21 cellular contexts compared by ENCODE assay signal in genomic region chr12:109638735-109639134, GRCh38.
DNase-seq lines count a peak whose midpoint lies in the region; ATAC-seq, FAIRE-seq and TF ChIP-seq lines count a peak whose summit lies in the region.
"Had no signal": no experiment of that assay in that cellular context is flagged by ENCODE, and none has a peak within 500 bp of the region (broad histone marks: within the 10 kb centered on the region; RNA-seq: fewer than 3 reads in every experiment).

No MANE protein-coding gene starts in this region.

- no peak overlapping the region for H2BK5ac ChIP-seq in H1 (ENCODE audit: low read depth, low read length)

- intact Hi-C loops in HepG2 (cut with micrococcal nuclease; ENCODE audit: unreplicated experiment) (no loop called here), right cardiac atrium (cut with DNase I) (no loop called here)

- no peak overlapping the region for H2AK5ac ChIP-seq in H1 (ENCODE audit: low read depth, low read length)

- H3K4me2 ChIP-seq in H1 (ENCODE audit: insufficient read depth in 1 of 2, low read depth in 2 of 2, low read length in 2 of 2) (no peak overlapping the region), HepG2 (ENCODE audit: low read depth, low read length) (no peak overlapping the region)
- H3K4me2 ChIP-seq: BLaER1 treated with 17β-estradiol and CSF1 and Interleukin-3, amounts not matched to agents 10 nM and 100 nM had no signal

- H3K36me3 ChIP-seq in HEK293 (ENCODE audit: control insufficient read depth in 2 of 2, insufficient read depth in 1 of 2, low read length in 2 of 2) (no peaks in the 10 kb centered on the region), H1 (ENCODE audit: control insufficient read depth in 2 of 4, insufficient read depth in 4 of 4, low read length in 3 of 4) (no peaks in the 10 kb centered on the region), HepG2 (replicated peaks in 1 of 2; ENCODE audit: control insufficient read depth in 1 of 2, insufficient read depth in 2 of 2, low read length in 2 of 2) (no peaks in the 10 kb centered on the region)
- H3K36me3 ChIP-seq: BLaER1 treated with 17β-estradiol and CSF1 and Interleukin-3, amounts not matched to agents 10 nM and 100 nM had no signal

- no peak overlapping the region for H3K18ac ChIP-seq in H1 (ENCODE audit: extremely low read depth, low read length)

- ATAC-seq in HepG2 (no peak), right cardiac atrium (no peak)
- ATAC-seq: CD8-positive, alpha-beta T cell had no signal

- 76% methylated on average over 4 of the region's 4 CpGs; no CpG with 5 or more reads in 1 of the 2 experiments for WGBS in H1 (ENCODE audit: extremely low coverage in 1 of 2, insufficient coverage in 1 of 2, insufficient read length in 1 of 2, insufficient replicate concordance in 2 of 2, low coverage in 1 of 2, low lambda C conversion rate in 2 of 2, missing lambda C conversion rate in 1 of 2), 2 experiments
- 50% methylated on average over 4 of the region's 4 CpGs for WGBS in HepG2 (ENCODE audit: low lambda C conversion rate)
- 77% methylated on average over 4 of the region's 4 CpGs for WGBS in right cardiac atrium

- TF ChIP-seq POLR2A in H1 (IDR thresholded peaks at IDR 0.05; ENCODE audit: control extremely low read depth in 1 of 2, low read depth in 2 of 2, low read length in 2 of 2) (no peak), HepG2 (IDR thresholded peaks at IDR 0.05; ENCODE audit: insufficient read depth in 1 of 2, low read depth in 2 of 2, low read length in 2 of 2) (no peak)

- DNase-seq in H1 (ENCODE audit: low read depth in 1 of 2, low spot score in 2 of 2) (no peak), HepG2 (ENCODE audit: low spot score) (no peak), right cardiac atrium (no peak), AG08396 (ENCODE audit: low spot score) (no peak)
- DNase-seq in activated T-cell treated with anti-CD3 and anti-CD28 coated beads, Interleukin-2, amount 50 U/mL, for 48 hours, result no peak
- DNase-seq: 8988T; AML-193; Caco-2; Calu3; CD4-positive, alpha-beta T cell; CD8-positive, alpha-beta T cell; DMS79 treated with DMSO at 0.1 percent for 48 hours; GF-D8 had no signal

- no peak overlapping the region for H2BK20ac ChIP-seq in H1 (ENCODE audit: low read length)

- H4K5ac ChIP-seq in H1 (ENCODE audit: insufficient read length, low read depth, low read length), result no peak overlapping the region

- no peak overlapping the region for H4K8ac ChIP-seq in H1 (ENCODE audit: extremely low read depth, insufficient read depth, low read length)

- H3K56ac ChIP-seq in H1 (replicated peaks; ENCODE audit: insufficient read length, low read depth, low read length), result no peak overlapping the region

- H3K4me3 ChIP-seq in HEK293 (ENCODE audit: low read depth, low read length) (no peak overlapping the region), H1 (ENCODE audit: extremely low read depth in 1 of 4, insufficient read depth in 2 of 4, low read depth in 3 of 4, low read length in 4 of 4) (no peak overlapping the region), HepG2 (replicated peaks in 1 of 3; ENCODE audit: insufficient read depth in 1 of 3, low read depth in 2 of 3, low read length in 3 of 3) (no peak overlapping the region), right cardiac atrium (ENCODE audit: low read length) (no peak overlapping the region)
- H3K4me3 ChIP-seq: BLaER1 treated with 17β-estradiol and CSF1 and Interleukin-3, amounts not matched to agents 10 nM and 100 nM had no signal

- TF ChIP-seq CTCF in HEK293 (tag by site-specific recombination; IDR thresholded peaks at IDR 0.05) (no peak), H1 (IDR thresholded peaks at IDR 0.05; ENCODE audit: control extremely low read depth in 1 of 3, insufficient read depth in 1 of 3, low read depth in 1 of 3, low read length in 3 of 3) (no peak), HepG2 (CRISPR knock-in tag; IDR thresholded peaks at IDR 0.05) (no peak)

- CTCF ChIA-PET in HEK293 (lab: Yijun Ruan, JAX) (no interaction called here), H1 (lab: Charles Lee; ENCODE audit: partially characterized antibody) (interaction anchor here (1.0 kb wide), 1 partner anchor 11 kb away, joined by 3 read pairs; no protein-coding TSS in a partner anchor), HepG2 (lab: Yijun Ruan, JAX; ENCODE audit: low intra/inter-chr PET ratio, low total read pairs) (no interaction called here)

- no peaks in the 10 kb centered on the region for H3K4me1 ChIP-seq in HEK293 (ENCODE audit: control insufficient read depth, insufficient read depth, low read length)
- peaks cover 0 to 2% (median 0%) of the 10 kb centered on the region in 4 experiments; a peak in 1 of 7 replicates for H3K4me1 ChIP-seq in H1 (replicated peaks in 1 of 4; ENCODE audit: control insufficient read depth in 3 of 4, insufficient read depth in 4 of 4, low read length in 3 of 4)
- peaks cover 9% of the 10 kb centered on the region for H3K4me1 ChIP-seq in HepG2 (ENCODE audit: insufficient read depth, low read length)
- H3K4me1 ChIP-seq in right cardiac atrium (ENCODE audit: control insufficient read depth, insufficient read depth, low read length), result no peaks in the 10 kb centered on the region
- H3K4me1 ChIP-seq: BLaER1 treated with 17β-estradiol and CSF1 and Interleukin-3, amounts not matched to agents 10 nM and 100 nM; Caco-2 had no signal

- H3K27me3 ChIP-seq in H1 (replicated peaks in 1 of 4; ENCODE audit: control insufficient read depth in 3 of 4, extremely low read depth in 1 of 4, insufficient read depth in 3 of 4, low read length in 3 of 4), result no peaks in the 10 kb centered on the region
- H3K27me3 ChIP-seq in HepG2 (ENCODE audit: control insufficient read depth in 1 of 2, insufficient read depth in 2 of 2, low read length in 2 of 2), result peaks cover 0 to 1% of the 10 kb centered on the region in 2 experiments; a peak in 2 of 5 replicates
- no peaks in the 10 kb centered on the region for H3K27me3 ChIP-seq in right cardiac atrium (ENCODE audit: control insufficient read depth, insufficient read depth)
- H3K27me3 ChIP-seq: BLaER1 treated with 17β-estradiol and CSF1 and Interleukin-3, amounts not matched to agents 10 nM and 100 nM had no signal

- TF ChIP-seq RAD21 in H1 (IDR thresholded peaks at IDR 0.05 in 1 of 2, conservative IDR thresholded peaks at IDR 0.05 in 1 of 2; ENCODE audit: low read depth in 2 of 2, low read length in 2 of 2) (no peak), HepG2 (CRISPR knock-in tag; IDR thresholded peaks at IDR 0.05) (no peak)

- no peak overlapping the region for H3K27ac ChIP-seq in HEK293 (ENCODE audit: extremely low read depth, low read depth, low read length)
- no peak overlapping the region for H3K27ac ChIP-seq in H1 (ENCODE audit: low read depth, low read length)
- no peak overlapping the region for H3K27ac ChIP-seq in HepG2 (ENCODE audit: extremely low read length, insufficient read depth, low read length)
- H3K27ac ChIP-seq in right cardiac atrium (ENCODE audit: low read length), result no peak overlapping the region
- H3K27ac ChIP-seq: BLaER1 treated with 17β-estradiol and CSF1 and Interleukin-3, amounts not matched to agents 10 nM and 100 nM; C4-2B had no signal

- no TSS peak for BruUV-seq in HepG2 (replicated peaks; lab: Mats Ljungman, UMichigan)

- peaks cover 20% of the 10 kb centered on the region; the same call in 1 of the 2 replicates for H3K23me2 ChIP-seq in H1 (ENCODE audit: low read depth, low read length)

- no peak overlapping the region for H3K4ac ChIP-seq in H1 (replicated peaks; ENCODE audit: insufficient read length, low read depth, low read length)

- H3K79me2 ChIP-seq in H1 (ENCODE audit: control insufficient read depth in 1 of 2, insufficient read depth in 2 of 2, low read length in 2 of 2) (no peaks in the 10 kb centered on the region), HepG2 (ENCODE audit: insufficient read depth, low read length) (no peaks in the 10 kb centered on the region)

- H4K91ac ChIP-seq in H1 (replicated peaks; ENCODE audit: insufficient read length, low read length), result no peak overlapping the region

- H4K20me1 ChIP-seq in H1 (replicated peaks in 1 of 2; ENCODE audit: control insufficient read depth in 1 of 2, insufficient read depth in 2 of 2, low read length in 2 of 2) (peaks cover 0 to 10% of the 10 kb centered on the region in 2 experiments), HepG2 (ENCODE audit: insufficient read depth, low read length) (no peaks in the 10 kb centered on the region)
- H4K20me1 ChIP-seq: BLaER1 treated with 17β-estradiol and CSF1 and Interleukin-3, amounts not matched to agents 10 nM and 100 nM had no signal

- FAIRE-seq in H1 (lab: Jason Lieb, UNC) (no peak), HepG2 (lab: Jason Lieb, UNC) (no peak)
- FAIRE-seq: A204.1, D721Med, G401.6, GM12891, GM19239 had no signal

- POLR2A ChIA-PET in HEK293 (lab: Yijun Ruan, JAX), result no interaction called here
- POLR2A ChIA-PET in H1 (lab: Charles Lee; ENCODE audit: partially characterized antibody), result no interaction called here
- POLR2A ChIA-PET in HepG2 (lab: Yijun Ruan, JAX), result no interaction called here

- H2AFZ ChIP-seq in H1 (ENCODE audit: low read length) (no peak overlapping the region), HepG2 (ENCODE audit: low read length) (no peak overlapping the region)

- H2BK15ac ChIP-seq in H1 (ENCODE audit: low read length), result no peak overlapping the region

- H3K14ac ChIP-seq in H1 (ENCODE audit: insufficient read length), result no peak overlapping the region

- no peaks in the 10 kb centered on the region for H3K79me1 ChIP-seq in H1 (ENCODE audit: low read depth, low read length)

- no peak overlapping the region for H3K23ac ChIP-seq in H1 (ENCODE audit: insufficient read length)

- in situ Hi-C loops in HepG2 (cut with HindIII; ENCODE audit: extremely low pct_ligation_motif_present, low pct_unique_long_range_greater_than_20kb), result no loop called here

- TF ChIP-seq EP300 in H1 (IDR thresholded peaks at IDR 0.05; ENCODE audit: borderline replicate concordance in 1 of 2, low read depth in 2 of 2, low read length in 2 of 2) (no peak), HepG2 (IDR thresholded peaks at IDR 0.05; ENCODE audit: low read depth in 2 of 2, low read length in 2 of 2) (no peak), HepG2 (CRISPR knock-in tag; IDR thresholded peaks at IDR 0.05; ENCODE audit: borderline replicate concordance) (no peak)

- H3K9me3 ChIP-seq in HEK293 (ENCODE audit: control insufficient read depth, insufficient read depth, low read depth, low read length), result no peaks in the 10 kb centered on the region
- peaks cover 0 to 8% of the 10 kb centered on the region in 2 experiments; a peak in 1 of 4 replicates for H3K9me3 ChIP-seq in H1 (ENCODE audit: insufficient read depth in 2 of 2, low read depth in 1 of 2, low read length in 1 of 2)
- 0 out of 2 replicates have a peak, but pooled peaks cover 4% of the 10 kb centered on the region for H3K9me3 ChIP-seq in HepG2 (ENCODE audit: low read length)
- H3K9me3 ChIP-seq in right cardiac atrium (ENCODE audit: control insufficient read depth, low read length), result no peaks in the 10 kb centered on the region
- H3K9me3 ChIP-seq: Caco-2 had no signal

- no peak overlapping the region for H3K9ac ChIP-seq in H1 (replicated peaks in 1 of 4; ENCODE audit: extremely low read depth in 1 of 4, low read depth in 3 of 4, low read length in 3 of 4)
- H3K9ac ChIP-seq in HepG2 (ENCODE audit: insufficient read depth, low read depth, low read length), result no peak overlapping the region
- H3K9ac ChIP-seq: BLaER1 treated with 17β-estradiol and CSF1 and Interleukin-3, amounts not matched to agents 10 nM and 100 nM had no signal

- no peak overlapping the region for H2BK120ac ChIP-seq in H1 (replicated peaks; ENCODE audit: low read depth, low read length)

- peak overlapping the region; percentile 14; the same call in 1 of the 2 replicates for H2BK12ac ChIP-seq in H1 (ENCODE audit: low read depth, low read length)
